ENCODE assay signal across 8 cellular contexts in the genomic region with DNA sequence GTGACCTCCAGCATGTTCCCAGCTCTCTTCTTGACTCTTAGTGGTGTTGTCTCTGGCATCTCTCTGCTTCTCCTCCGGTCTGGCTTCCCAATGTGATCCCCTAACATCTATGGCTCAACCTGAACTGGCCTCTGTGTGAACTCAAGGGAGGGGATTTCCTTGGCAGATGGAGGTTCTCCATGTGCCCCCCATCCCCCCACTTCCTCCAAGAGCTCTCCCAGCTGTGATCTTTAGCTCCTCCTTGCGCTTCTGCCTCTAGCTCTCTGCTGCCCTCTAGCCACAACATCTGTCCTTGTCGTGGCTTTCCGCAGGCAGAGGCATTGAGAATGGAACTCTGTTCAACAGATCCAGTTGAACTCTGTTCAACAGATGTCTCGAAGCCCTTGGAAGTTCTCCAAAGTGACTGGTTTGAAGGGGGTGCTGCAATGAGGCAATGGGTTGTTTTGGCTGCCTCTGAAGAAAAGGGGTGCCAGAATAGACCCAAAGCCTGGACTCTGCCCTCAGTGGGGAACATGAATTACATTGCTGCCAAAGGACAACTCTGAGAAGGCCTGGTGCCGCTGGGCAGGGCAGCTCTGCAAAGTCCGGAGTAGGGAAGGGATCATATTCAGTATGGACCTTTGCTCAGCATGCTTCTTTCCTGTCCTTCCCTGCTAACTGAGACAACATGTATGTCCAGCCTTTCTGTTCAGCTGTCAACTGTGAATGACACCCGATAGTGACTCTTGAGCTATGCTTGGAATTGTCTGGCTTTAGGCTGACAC.
DNase-seq lines count a peak whose midpoint lies in the region; ATAC-seq and TF ChIP-seq lines count a peak whose summit lies in the region.

No MANE protein-coding gene starts in this region.

- H3K36me3 ChIP-seq in parathyroid adenoma (ENCODE audit: control insufficient read depth, insufficient read depth, low read length) = no peaks in the 10 kb centered on the region
- no peaks in the 10 kb centered on the region for H3K36me3 ChIP-seq in upper lobe of right lung

- peak overlapping the region; percentile 75 for H2AFZ ChIP-seq in parathyroid adenoma

- no peaks in the 10 kb centered on the region for H3K9me3 ChIP-seq in parathyroid adenoma (ENCODE audit: control insufficient read depth, low read length)
- no peaks in the 10 kb centered on the region for H3K9me3 ChIP-seq in upper lobe of right lung

- H3K27ac Mint-ChIP-seq in activated T-helper 2 cell treated with anti-CD3 and anti-CD28 coated beads, Interferon-gamma antibody, Interleukin-2, Interleukin-4, amounts not matched to agents 10 μg/mL and 5 μg/mL and 100 μg/mL, durations not matched to agents 14 hours and 24 hours and 36 hours = no peak overlapping the region

- H3K36me3 Mint-ChIP-seq in activated T-helper 2 cell treated with anti-CD3 and anti-CD28 coated beads, Interferon-gamma antibody, Interleukin-2, Interleukin-4, amounts not matched to agents 10 μg/mL and 5 μg/mL and 100 μg/mL, durations not matched to agents 14 hours and 24 hours and 36 hours (ENCODE audit: low read depth) = no peaks in the 10 kb centered on the region

- H3K79me2 ChIP-seq in parathyroid adenoma = no peaks in the 10 kb centered on the region

- H3K27me3 ChIP-seq in parathyroid adenoma (ENCODE audit: control insufficient read depth, insufficient read depth, low read length) (no peaks in the 10 kb centered on the region), upper lobe of right lung (no peaks in the 10 kb centered on the region)

- no peak overlapping the region for H3K4me3 Mint-ChIP-seq in activated T-helper 2 cell treated with anti-CD3 and anti-CD28 coated beads, Interferon-gamma antibody, Interleukin-2, Interleukin-4, amounts not matched to agents 10 μg/mL and 5 μg/mL and 100 μg/mL, durations not matched to agents 14 hours and 24 hours and 36 hours (ENCODE audit: low read depth)

- TF ChIP-seq CTCF in parathyroid adenoma (IDR thresholded peaks at IDR 0.05) = peak; percentile 79
- peak; percentile 82 for TF ChIP-seq CTCF in upper lobe of right lung (IDR thresholded peaks at IDR 0.05)

- no peak overlapping the region for H3K9ac ChIP-seq in parathyroid adenoma

- DNase-seq in D341Med (ENCODE audit: low spot score) = peak; percentile 81
- DNase-seq in KG1 (lab: John Stamatoyannopoulos, UW) = peak; percentile 56
- peak; percentile 82 for DNase-seq in RPMI8226
- peak; percentile 46 for DNase-seq in activated T-helper 2 cell treated with anti-CD3 and anti-CD28 coated beads, Interferon-gamma antibody, Interleukin-2, Interleukin-4, amounts not matched to agents 10 μg/mL and 5 μg/mL and 100 μg/mL, durations not matched to agents 14 hours and 24 hours and 36 hours (ENCODE audit: low spot score)
- DNase-seq in foreskin melanocyte = peak; percentile 84
- peak; percentile 73 for DNase-seq in upper lobe of right lung

- peaks cover 10% of the 10 kb centered on the region for H3K4me1 ChIP-seq in parathyroid adenoma
- peaks cover 4% of the 10 kb centered on the region for H3K4me1 ChIP-seq in upper lobe of right lung

- peak overlapping the region; percentile 38 for H3K4me2 ChIP-seq in parathyroid adenoma (ENCODE audit: low read length)

- H3K9me3 Mint-ChIP-seq in activated T-helper 2 cell treated with anti-CD3 and anti-CD28 coated beads, Interferon-gamma antibody, Interleukin-2, Interleukin-4, amounts not matched to agents 10 μg/mL and 5 μg/mL and 100 μg/mL, durations not matched to agents 14 hours and 24 hours and 36 hours = no peaks in the 10 kb centered on the region

- H3K27ac ChIP-seq in parathyroid adenoma = peak overlapping the region; percentile 56
- H3K27ac ChIP-seq in upper lobe of right lung = peak overlapping the region; percentile 12

- ATAC-seq in GM21529 (IDR thresholded peaks at IDR 0.05; ENCODE audit: unreplicated experiment) = peak; percentile 93
- peak; percentile 98 for ATAC-seq in upper lobe of right lung

- peaks cover 3% of the 10 kb centered on the region for H3K4me1 Mint-ChIP-seq in activated T-helper 2 cell treated with anti-CD3 and anti-CD28 coated beads, Interferon-gamma antibody, Interleukin-2, Interleukin-4, amounts not matched to agents 10 μg/mL and 5 μg/mL and 100 μg/mL, durations not matched to agents 14 hours and 24 hours and 36 hours (ENCODE audit: low read depth)

- peaks cover 17% of the 10 kb centered on the region for H3K27me3 Mint-ChIP-seq in activated T-helper 2 cell treated with anti-CD3 and anti-CD28 coated beads, Interferon-gamma antibody, Interleukin-2, Interleukin-4, amounts not matched to agents 10 μg/mL and 5 μg/mL and 100 μg/mL, durations not matched to agents 14 hours and 24 hours and 36 hours (ENCODE audit: low read depth)

- no peak overlapping the region for H3K4me3 ChIP-seq in parathyroid adenoma (ENCODE audit: low read depth, low read length)
- no peak overlapping the region for H3K4me3 ChIP-seq in upper lobe of right lung

- intact Hi-C loops in activated T-helper 2 cell treated with anti-CD3 and anti-CD28 coated beads, Interferon-gamma antibody, Interleukin-2, Interleukin-4, amounts not matched to agents 10 μg/mL and 5 μg/mL and 100 μg/mL, durations not matched to agents 14 hours and 24 hours and 36 hours (cut with micrococcal nuclease) = no loop called here
- intact Hi-C loops in upper lobe of right lung (cut with DNase I) = no loop called here
